17 cellular contexts compared by ENCODE assay signal in genomic region chr12:100484891-100485511, GRCh38. TPM values are rescaled to one million over a fixed set of nuclear protein-coding genes. Genes with fewer than 3 reads are reported as not detected.
A peak's percentile ranks its signal among the peaks of the same experiment; 100 is the strongest.
DNase-seq lines count a peak whose midpoint lies in the region; ATAC-seq, FAIRE-seq and TF ChIP-seq lines count a peak whose summit lies in the region.
"Had no signal": no experiment of that assay in that cellular context is flagged by ENCODE, and none has a peak within 500 bp of the region (broad histone marks: within the 10 kb centered on the region; RNA-seq: fewer than 3 reads in every experiment).

No MANE protein-coding gene starts in this region.

- H3K27me3 ChIP-seq in small intestine (ENCODE audit: control insufficient read depth in 2 of 2, insufficient read depth in 2 of 2, low read length in 2 of 2) = no peaks in the 10 kb centered on the region
- H3K27me3 ChIP-seq in aorta (ENCODE audit: control insufficient read depth in 1 of 2, insufficient read depth in 2 of 2, low read length in 1 of 2) = no peaks in the 10 kb centered on the region
- H3K27me3 ChIP-seq: BE2C had no signal

- peak; percentile 42 for DNase-seq in choroid plexus epithelial cell (ENCODE audit: low read depth)
- DNase-seq in left lobe of liver (ENCODE audit: low spot score) = no peak
- peak; percentile 55 for DNase-seq in small intestine
- DNase-seq in aorta = no peak
- DNase-seq in NCI-H774 (lab: John Stamatoyannopoulos, UW) = no peak
- DNase-seq: BE2C; CD8-positive, alpha-beta T cell; COR-L47; DND-41; GDM1; HCEC 1CT; HFFc6 had no signal

- FAIRE-seq in small intestine (lab: Jason Lieb, UNC) = no peak
- FAIRE-seq: A549 had no signal

- H3K9me3 ChIP-seq in small intestine (ENCODE audit: control insufficient read depth, low read depth) (no peaks in the 10 kb centered on the region), aorta (ENCODE audit: control insufficient read depth, low read length) (no peaks in the 10 kb centered on the region)
- H3K9me3 ChIP-seq: A549, BE2C had no signal

- peak; percentile 67 for ATAC-seq in left lobe of liver
- no peak for ATAC-seq in aorta (ENCODE audit: low FRiP score)
- no peak for ATAC-seq in HG03432 (IDR thresholded peaks at IDR 0.05; ENCODE audit: unreplicated experiment)
- ATAC-seq: A549; CD8-positive, alpha-beta T cell had no signal

- H3K4me1 ChIP-seq in small intestine (ENCODE audit: control insufficient read depth in 2 of 2, insufficient read depth in 1 of 2, low read depth in 1 of 2, low read length in 1 of 2) = no peaks in the 10 kb centered on the region
- H3K4me1 ChIP-seq in aorta (ENCODE audit: control insufficient read depth in 1 of 2, insufficient read depth in 2 of 2, low read length in 2 of 2) = no peaks in the 10 kb centered on the region
- H3K4me1 ChIP-seq: A549, BE2C had no signal

- H3K4me3 ChIP-seq in choroid plexus epithelial cell (ENCODE audit: low read depth, low read length) (no peak overlapping the region), small intestine (ENCODE audit: low read depth in 1 of 2, low read length in 2 of 2) (no peak overlapping the region), aorta (ENCODE audit: low read length in 2 of 2) (no peak overlapping the region)
- H3K4me3 ChIP-seq: A549 had no signal

- H3K27ac ChIP-seq in small intestine (ENCODE audit: low read depth in 1 of 2, low read length in 1 of 2) (peak overlapping the region in 1 of 2 donors; percentile 11), aorta (ENCODE audit: low read depth in 1 of 2, low read length in 2 of 2) (no peak overlapping the region)
- H3K27ac ChIP-seq: A549 had no signal

- intact Hi-C loops in aorta (cut with DNase I) = no loop called here

- no peak for TF ChIP-seq CTCF in choroid plexus epithelial cell (conservative IDR thresholded peaks at IDR 0.05; ENCODE audit: low read depth, low read length)

- H3K36me3 ChIP-seq in small intestine (ENCODE audit: control insufficient read depth in 2 of 2, insufficient read depth in 2 of 2, low read length in 2 of 2) (no peaks in the 10 kb centered on the region), aorta (ENCODE audit: control insufficient read depth in 1 of 2, insufficient read depth in 2 of 2, low read length in 1 of 2) (no peaks in the 10 kb centered on the region)
- H3K36me3 ChIP-seq: BE2C had no signal

RNA-seq across cellular contexts. Expression of gene NR1H4, which starts 11.3 kb away (rescaled TPM):
- total RNA-seq in left lobe of liver (61.6 TPM), aorta (not detected)
- polyA plus RNA-seq in small intestine (10 to 100 TPM; 16.5 to 53.0 (median 37.1) TPM), aorta (1 to 10 TPM in 1 of 2 donors, not detected in 1; 3.8 TPM)
- total RNA-seq: CD8-positive, alpha-beta T cell; HFFc6; IMR-90 had no signal
- polyA plus RNA-seq: AG04450, CD14-positive monocyte, IMR-90 had no signal

Comparison
In these comparisons a context has a peak if more than half of its experiments do, and no peak if none do; other contexts are left out.
1. DNase-seq: peak in choroid plexus epithelial cell (single experiment) and small intestine (single experiment); none in left lobe of liver (single experiment), aorta (0 of 2) and NCI-H774 (single experiment).
2. RNA of gene NR1H4, which starts 11.3 kb away (total RNA-seq): 61.6 TPM in left lobe of liver (single experiment); not detected in aorta; every median in the first group is over 10 times any median in the second.